8 cellular contexts compared by ENCODE assay signal in the genomic region with DNA sequence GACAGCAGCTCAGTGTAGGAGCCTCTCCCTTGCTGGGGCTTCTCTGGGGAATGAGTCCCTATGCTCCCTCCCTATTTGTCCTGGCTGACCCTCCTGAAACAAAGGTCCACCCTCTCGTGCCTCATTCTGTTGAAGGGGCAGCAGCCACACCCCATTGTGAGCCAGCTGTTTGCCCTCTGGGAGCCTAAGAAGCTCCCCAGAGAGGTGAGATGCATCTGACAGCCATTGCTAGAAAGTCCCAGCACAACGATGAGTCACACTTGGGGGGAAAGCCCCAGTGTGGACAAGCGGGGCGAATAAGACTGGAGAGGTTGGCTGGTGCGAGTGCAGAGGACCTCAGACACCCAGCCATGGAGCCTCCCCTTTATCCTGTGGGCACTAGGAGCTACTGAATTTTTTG.
DNase-seq lines count a peak whose midpoint lies in the region; ATAC-seq, FAIRE-seq and TF ChIP-seq lines count a peak whose summit lies in the region.

No MANE protein-coding gene starts in this region.

- H3K9me3 ChIP-seq in sigmoid colon (no peaks in the 10 kb centered on the region), Peyer's patch (no peaks in the 10 kb centered on the region)

- H3K27ac ChIP-seq in sigmoid colon (peak overlapping the region in 2 of 4 donors; percentile 41 to 95), Peyer's patch (no peak overlapping the region)

- intact Hi-C loops in sigmoid colon (cut with DNase I) = loop anchor here (2.0 kb wide), 1 partner anchor 127 kb away; no protein-coding TSS in a partner anchor

- peak; percentile 79 for ATAC-seq in GM21529 (IDR thresholded peaks at IDR 0.05; ENCODE audit: unreplicated experiment)

- 62 to 64% methylated on average over 5 of the region's 5 CpGs for WGBS in sigmoid colon, 2 donors

- TF ChIP-seq EP300 in sigmoid colon (IDR thresholded peaks at IDR 0.05) = no peak

- peaks cover under 1 to 47% (median 23%) of the 10 kb centered on the region in 4 donors for H3K36me3 ChIP-seq in sigmoid colon
- H3K36me3 ChIP-seq in Peyer's patch = peaks cover 0 to 65% (median 0%) of the 10 kb centered on the region in 3 donors

- H3K4me3 ChIP-seq in fibroblast of pulmonary artery (replicated peaks; ENCODE audit: low read depth, low read length) (no peak overlapping the region), sigmoid colon (no peak overlapping the region), Peyer's patch (no peak overlapping the region)

- peak; percentile 66 for FAIRE-seq in GM12891 (lab: Jason Lieb, UNC)

- DNase-seq in GM12891 (ENCODE audit: insufficient read length, low spot score) = peak; percentile 37
- DNase-seq in LHCN-M2 (ENCODE audit: low read depth) = peak; percentile 44
- DNase-seq in fibroblast of pulmonary artery (ENCODE audit: low read depth) = peak; percentile 39
- DNase-seq in LoVo (ENCODE audit: low spot score) = no peak
- DNase-seq in sigmoid colon = no peak
- no peak for DNase-seq in Peyer's patch
- DNase-seq in germinal center (ENCODE audit: low spot score) = no peak

- TF ChIP-seq CTCF in fibroblast of pulmonary artery (IDR thresholded peaks at IDR 0.05; ENCODE audit: low read length, missing control alignments) (no peak), sigmoid colon (IDR thresholded peaks at IDR 0.05) (no peak), Peyer's patch (IDR thresholded peaks at IDR 0.05) (no peak)

- H3K4me1 ChIP-seq in sigmoid colon (peaks cover 0 to 40% (median 25%) of the 10 kb centered on the region in 4 donors), Peyer's patch (peaks cover 0 to 8% (median 0%) of the 10 kb centered on the region in 4 donors)

- H3K27me3 ChIP-seq in sigmoid colon (no peaks in the 10 kb centered on the region), Peyer's patch (no peaks in the 10 kb centered on the region)

- TF ChIP-seq POLR2A in GM12891 (IDR thresholded peaks at IDR 0.05; ENCODE audit: low read depth, low read length) (no peak), sigmoid colon (IDR thresholded peaks at IDR 0.05) (no peak), Peyer's patch (IDR thresholded peaks at IDR 0.05) (no peak)

TF ChIP-seq in GM12891, 5 proteins besides CTCF, POLR2A, EP300 and RAD21:
- no peak for TF ChIP-seq PAX5 (IDR thresholded peaks at IDR 0.05; ENCODE audit: insufficient read depth, low read length, severe bottlenecking)
- TF ChIP-seq POU2F2 (IDR thresholded peaks at IDR 0.05; ENCODE audit: low read depth, low read length) = no peak
- TF ChIP-seq SPI1 (IDR thresholded peaks at IDR 0.05; ENCODE audit: low read depth, low read length) = no peak
- no peak; the same call in 1 of the 2 replicates for TF ChIP-seq TAF1 (IDR thresholded peaks at IDR 0.05; ENCODE audit: low read depth, low read length)
- TF ChIP-seq POLR2AphosphoS5 (IDR thresholded peaks at IDR 0.05; ENCODE audit: low read depth, low read length) = no peak

Comparison
In these comparisons a context has a peak if more than half of its experiments do, and no peak if none do; other contexts are left out.
1. DNase-seq: peak in GM12891 (single experiment), LHCN-M2 (single experiment) and fibroblast of pulmonary artery (single experiment); none in LoVo (single experiment), sigmoid colon (single experiment), Peyer's patch (0 of 3) and germinal center (single experiment).